8 cellular contexts compared by ENCODE assay signal in the genomic region with DNA sequence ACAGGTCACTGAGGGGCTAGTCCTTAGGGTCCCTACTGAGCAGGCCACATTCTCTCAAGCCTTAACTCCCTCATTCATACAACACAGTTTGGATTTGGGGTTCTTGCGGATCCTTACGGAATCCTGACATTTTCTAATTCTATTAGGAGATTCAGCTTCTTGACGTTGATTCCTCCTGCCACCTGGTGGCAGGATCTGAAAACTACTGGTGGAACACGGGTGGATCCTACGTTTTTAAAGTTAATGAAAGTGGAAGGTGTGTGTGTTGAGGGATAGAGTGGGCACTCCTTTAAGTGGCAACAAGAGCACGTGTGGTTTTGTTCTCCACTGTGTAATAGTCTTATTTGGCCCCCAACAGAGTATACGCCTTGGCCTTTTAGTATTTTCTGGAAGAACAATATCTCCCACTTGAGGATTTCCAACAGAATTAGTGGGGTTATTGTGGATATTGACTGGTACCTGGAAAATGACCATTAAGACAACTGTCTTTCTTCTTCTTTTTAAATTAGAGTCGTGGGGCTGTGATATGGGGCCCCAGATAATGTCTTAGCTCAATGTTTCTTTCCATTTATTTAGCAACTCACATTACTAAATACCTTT. TPM values are rescaled to one million over a fixed set of nuclear protein-coding genes. Genes with fewer than 3 reads are reported as not detected.
A peak's percentile ranks its signal among the peaks of the same experiment; 100 is the strongest.
DNase-seq lines count a peak whose midpoint lies in the region; ATAC-seq, FAIRE-seq and TF ChIP-seq lines count a peak whose summit lies in the region.

No MANE protein-coding gene starts in this region.

- no peaks in the 10 kb centered on the region for H3K36me3 Mint-ChIP-seq in naive B cell

- FAIRE-seq in endothelial cell of umbilical vein (lab: Jason Lieb, UNC), result peak; percentile 73

- no peaks in the 10 kb centered on the region for H4K20me1 ChIP-seq in endothelial cell of umbilical vein (replicated peaks; ENCODE audit: control insufficient read depth, extremely low read depth, insufficient read depth, low read length)

- dilution Hi-C loops in endothelial cell of umbilical vein (cut with MboI; ENCODE audit: extremely low pct_ligation_motif_present, low sequenced_read_pairs), result no loop called here

- CTCF ChIA-PET in endothelial cell of umbilical vein (lab: Charles Lee), result interaction anchor here (0.6 to 1.6 kb wide), 30 partner anchors 9 to 1096 kb away, joined by 3 to 15 read pairs (median 4); a partner anchor contains a TSS

- DNase-seq in EL (peak; percentile 66), NCI-H69 (lab: John Stamatoyannopoulos, UW) (peak; percentile 78), endothelial cell of umbilical vein (ENCODE audit: low read depth, low spot score) (peak; percentile 68), naive B cell (peak; percentile 44)
- DNase-seq in activated CD8-positive, alpha-beta memory T cell treated with anti-CD3 and anti-CD28 coated beads for 24 hours, result peak; percentile 78
- DNase-seq in stimulated activated naive CD8-positive, alpha-beta T cell treated with anti-CD3 and anti-CD28 coated beads, Interleukin-15, amount 100 ng/mL, for 72 hours, result peak; percentile 45 to 55

- peaks cover 0 to 9% (median 4%) of the 10 kb centered on the region in 3 donors for H3K27me3 Mint-ChIP-seq in naive B cell
- H3K27me3 Mint-ChIP-seq in stimulated activated naive CD8-positive, alpha-beta T cell treated with anti-CD3 and anti-CD28 coated beads, Interleukin-15, amount 100 ng/mL, for 72 hours, result no peaks in the 10 kb centered on the region

- intact Hi-C loops in endothelial cell of umbilical vein (cut with micrococcal nuclease), result loop anchor here (1.0 to 5.0 kb wide), 4 partner anchors 54 to 477 kb away; a partner anchor contains a TSS

- TF ChIP-seq CTCF in endothelial cell of umbilical vein (IDR thresholded peaks at IDR 0.05; ENCODE audit: extremely low read depth in 1 of 2, insufficient read depth in 1 of 2, low read depth in 1 of 2, low read length in 2 of 2), result peak; percentile 57 to 74

- TF ChIP-seq POLR2A in endothelial cell of umbilical vein (IDR thresholded peaks at IDR 0.05; ENCODE audit: low read depth, low read length), result no peak

- H3K4me1 Mint-ChIP-seq in naive B cell, result peaks cover 7 to 13% (median 11%) of the 10 kb centered on the region in 3 donors
- peaks cover 17% of the 10 kb centered on the region for H3K4me1 Mint-ChIP-seq in stimulated activated naive CD8-positive, alpha-beta T cell treated with anti-CD3 and anti-CD28 coated beads, Interleukin-15, amount 100 ng/mL, for 72 hours

- peak overlapping the region; percentile 91 for H2AFZ ChIP-seq in endothelial cell of umbilical vein (ENCODE audit: low read depth, low read length)

- no peaks in the 10 kb centered on the region for H3K9me1 ChIP-seq in endothelial cell of umbilical vein (replicated peaks; ENCODE audit: control insufficient read depth, extremely low read depth, insufficient read depth, low read length)

- peaks cover 2% of the 10 kb centered on the region for H3K4me1 ChIP-seq in endothelial cell of umbilical vein (ENCODE audit: control insufficient read depth, extremely low read depth, insufficient read depth, low read length)

- H3K9ac ChIP-seq in endothelial cell of umbilical vein (replicated peaks; ENCODE audit: extremely low read depth, insufficient read depth, low read length), result no peak overlapping the region

- no peaks in the 10 kb centered on the region for H3K36me3 ChIP-seq in endothelial cell of umbilical vein (ENCODE audit: control insufficient read depth in 2 of 2, extremely low read depth in 1 of 2, insufficient read depth in 2 of 2, low read length in 2 of 2)

- H3K9me3 Mint-ChIP-seq in naive B cell, result no peaks in the 10 kb centered on the region
- H3K9me3 Mint-ChIP-seq in stimulated activated naive CD8-positive, alpha-beta T cell treated with anti-CD3 and anti-CD28 coated beads, Interleukin-15, amount 100 ng/mL, for 72 hours, result no peaks in the 10 kb centered on the region

- no peak overlapping the region for H3K4me3 Mint-ChIP-seq in naive B cell
- no peak overlapping the region for H3K4me3 Mint-ChIP-seq in stimulated activated naive CD8-positive, alpha-beta T cell treated with anti-CD3 and anti-CD28 coated beads, Interleukin-15, amount 100 ng/mL, for 72 hours

- POLR2A ChIA-PET in endothelial cell of umbilical vein (lab: Charles Lee), result no interaction called here

- peak; percentile 58 for ATAC-seq in HG02870 (IDR thresholded peaks at IDR 0.05; ENCODE audit: unreplicated experiment)
- peak; percentile 45 to 49 for ATAC-seq in naive B cell (ENCODE audit: low read depth in 2 of 2)
- ATAC-seq in stimulated activated naive CD8-positive, alpha-beta T cell treated with anti-CD3 and anti-CD28 coated beads, Interleukin-15, amount 100 ng/mL, for 72 hours, result peak; percentile 75
- no peak for ATAC-seq in HG02973 (IDR thresholded peaks at IDR 0.05; ENCODE audit: unreplicated experiment)

- peak overlapping the region; percentile 38 for H3K4me2 ChIP-seq in endothelial cell of umbilical vein (ENCODE audit: insufficient read depth, low read length)

- BruUV-seq in endothelial cell of umbilical vein (replicated peaks; lab: Mats Ljungman, UMichigan), result no TSS peak

- H3K9me3 ChIP-seq in endothelial cell of umbilical vein (replicated peaks; ENCODE audit: control insufficient read depth, insufficient read depth, low read length), result no peaks in the 10 kb centered on the region

- H3K27ac ChIP-seq in endothelial cell of umbilical vein (ENCODE audit: insufficient read depth, low read depth, low read length), result no peak overlapping the region

- no peaks in the 10 kb centered on the region for H3K79me2 ChIP-seq in endothelial cell of umbilical vein (ENCODE audit: control insufficient read depth, insufficient read depth, low read length)

- peak overlapping the region in 1 of 6 donors; percentile 73 for H3K27ac Mint-ChIP-seq in naive B cell
- peak overlapping the region in 1 of 2 donors; percentile 62 for H3K27ac Mint-ChIP-seq in stimulated activated naive CD8-positive, alpha-beta T cell treated with anti-CD3 and anti-CD28 coated beads, Interleukin-15, amount 100 ng/mL, for 72 hours

- no peak overlapping the region for H3K4me3 ChIP-seq in endothelial cell of umbilical vein (replicated peaks in 1 of 3; ENCODE audit: insufficient read depth in 1 of 3, low read depth in 1 of 3, low read length in 3 of 3)

- peaks cover 0 to 5% of the 10 kb centered on the region in 2 experiments for H3K27me3 ChIP-seq in endothelial cell of umbilical vein (ENCODE audit: control insufficient read depth in 2 of 2, insufficient read depth in 2 of 2, low read length in 2 of 2)

TF ChIP-seq in endothelial cell of umbilical vein, 7 proteins besides CTCF, POLR2A, EP300 and RAD21:
- TF ChIP-seq JUN (IDR thresholded peaks at IDR 0.05; ENCODE audit: borderline replicate concordance, insufficient read depth, insufficient read length, low read depth) (no peak), POLR2AphosphoS5 (IDR thresholded peaks at IDR 0.05; ENCODE audit: insufficient read depth, low read depth, low read length) (no peak), EZH2 (IDR thresholded peaks at IDR 0.05; ENCODE audit: borderline replicate concordance, low read depth, low read length, severe bottlenecking) (no peak), MYC (IDR thresholded peaks at IDR 0.05; ENCODE audit: low read depth, low read length) (no peak), GATA2 (IDR thresholded peaks at IDR 0.05; ENCODE audit: insufficient read depth, insufficient read length, low read depth, low read length) (no peak)
- TF ChIP-seq, protein P1, sequence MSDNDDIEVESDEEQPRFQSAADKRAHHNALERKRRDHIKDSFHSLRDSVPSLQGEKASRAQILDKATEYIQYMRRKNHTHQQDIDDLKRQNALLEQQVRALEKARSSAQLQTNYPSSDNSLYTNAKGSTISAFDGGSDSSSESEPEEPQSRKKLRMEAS (IDR thresholded peaks at IDR 0.05; ENCODE audit: insufficient read depth, insufficient read length), result no peak

RNA-seq across cellular contexts. Expression of a gene that starts 25.2 kb away (rescaled TPM):
- total RNA-seq in endothelial cell of umbilical vein, result not detected in 2 replicates
- polyA plus RNA-seq in endothelial cell of umbilical vein (not detected in 2 replicates), naive B cell (ENCODE audit: low read depth in 6 of 6) (under 1 TPM in 2 of 6 donors, not detected in 4; 0.05 to 0.08 TPM)
- not detected in 2 replicates for polyA plus RNA-seq in endothelial cell of umbilical vein (2011; cell fraction: cytosol; rRNA removed)
- polyA plus RNA-seq in endothelial cell of umbilical vein (2011; cell fraction: nucleus; rRNA removed), result not detected in 2 replicates
- polyA plus RNA-seq in endothelial cell of umbilical vein (2012), result not detected in 2 replicates
- not detected in 2 replicates for polyA minus RNA-seq in endothelial cell of umbilical vein
- polyA minus RNA-seq in endothelial cell of umbilical vein (2011; cell fraction: cytosol; rRNA and poly(A)+ RNA removed), result not detected
- not detected in 2 replicates for polyA minus RNA-seq in endothelial cell of umbilical vein (2011; cell fraction: nucleus; rRNA and poly(A)+ RNA removed)
